In genomic region chr2:135043345-135043744, GRCh38 we compare ENCODE assay signal across 12 cellular contexts. TPM values are rescaled to one million over a fixed set of nuclear protein-coding genes. Genes with fewer than 3 reads are reported as not detected.
A peak's percentile ranks its signal among the peaks of the same experiment; 100 is the strongest.
DNase-seq lines count a peak whose midpoint lies in the region; ATAC-seq, FAIRE-seq and TF ChIP-seq lines count a peak whose summit lies in the region.
"Had no signal": no experiment of that assay in that cellular context is flagged by ENCODE, and none has a peak within 500 bp of the region (broad histone marks: within the 10 kb centered on the region; RNA-seq: fewer than 3 reads in every experiment).

No MANE protein-coding gene starts in this region.

- H3K9me3 Mint-ChIP-seq in activated T-cell treated with anti-CD3 and anti-CD28 coated beads, Interleukin-2, amount 50 U/mL, for 72 hours, result no peaks in the 10 kb centered on the region

- H3K4me3 Mint-ChIP-seq in activated T-cell treated with anti-CD3 and anti-CD28 coated beads, Interleukin-2, amount 50 U/mL, for 72 hours, result no peak overlapping the region

- peaks cover 7% of the 10 kb centered on the region for H3K27me3 Mint-ChIP-seq in activated T-cell treated with anti-CD3 and anti-CD28 coated beads, Interleukin-2, amount 50 U/mL, for 72 hours (ENCODE audit: low read depth)

- FAIRE-seq in GM18507 (lab: Jason Lieb, UNC), result peak; percentile 71

- WGBS in liver, result 63% methylated on average over 2 of the region's 2 CpGs

- H3K27ac Mint-ChIP-seq in activated T-cell treated with anti-CD3 and anti-CD28 coated beads, Interleukin-2, amount 50 U/mL, for 72 hours, result no peak overlapping the region

- ATAC-seq in activated T-cell treated with anti-CD3 and anti-CD28 coated beads, Interleukin-2, amount 50 U/mL, for 72 hours (replicated peaks in 1 of 2), result no peak
- ATAC-seq in HG03571 (IDR thresholded peaks at IDR 0.05; ENCODE audit: unreplicated experiment), result no peak
- no peak for ATAC-seq in activated CD4-positive, CD25-positive, alpha-beta regulatory T cell treated with anti-CD3 and anti-CD28 coated beads, Interleukin-2, amount 50 U/mL, for 24 hours
- no peak for ATAC-seq in HG03432 (IDR thresholded peaks at IDR 0.05; ENCODE audit: unreplicated experiment)

- no peaks in the 10 kb centered on the region for H3K9me3 ChIP-seq in liver (ENCODE audit: control insufficient read depth in 4 of 4, low read length in 3 of 4)

- H3K4me1 Mint-ChIP-seq in activated T-cell treated with anti-CD3 and anti-CD28 coated beads, Interleukin-2, amount 50 U/mL, for 72 hours (ENCODE audit: low read depth), result no peaks in the 10 kb centered on the region

- no peaks in the 10 kb centered on the region for H3K36me3 Mint-ChIP-seq in activated T-cell treated with anti-CD3 and anti-CD28 coated beads, Interleukin-2, amount 50 U/mL, for 72 hours (ENCODE audit: insufficient read depth in 2 of 2)

- H3K27ac ChIP-seq in liver (ENCODE audit: low read depth in 1 of 2, low read length in 2 of 2), result no peak overlapping the region

- no peak overlapping the region for H3K9ac ChIP-seq in liver (ENCODE audit: low read depth in 1 of 2, low read length in 2 of 2)

- TF ChIP-seq CTCF in AG09319 (IDR thresholded peaks at IDR 0.05; ENCODE audit: low read depth, low read length) (peak; percentile 27), liver (IDR thresholded peaks at IDR 0.05; ENCODE audit: low read depth, low read length, missing input control) (peak; percentile 32)

- no peaks in the 10 kb centered on the region for H3K36me3 ChIP-seq in liver (ENCODE audit: control insufficient read depth in 4 of 4, insufficient read depth in 3 of 4, low read depth in 1 of 4, low read length in 3 of 4)

- H3K27me3 ChIP-seq in liver (ENCODE audit: control insufficient read depth in 4 of 4, insufficient read depth in 4 of 4, low read length in 3 of 4), result no peaks in the 10 kb centered on the region

- no peaks in the 10 kb centered on the region for H3K4me1 ChIP-seq in liver (ENCODE audit: control insufficient read depth in 4 of 4, insufficient read depth in 4 of 4, low read length in 3 of 4)

- no peak overlapping the region for H3K4me3 ChIP-seq in liver (ENCODE audit: low read depth in 1 of 3, low read length in 3 of 3)

- peak in 1 of 2 donors; percentile 21 for TF ChIP-seq RAD21 in liver (IDR thresholded peaks at IDR 0.05)

- DNase-seq in AG09319 (ENCODE audit: extremely low read depth, low read depth) (no peak), GM18507 (ENCODE audit: extremely low spot score, insufficient read length, low read depth) (no peak), T1000 (lab: John Stamatoyannopoulos, UW) (no peak)
- DNase-seq in activated T-cell treated with anti-CD3 and anti-CD28 coated beads, Interleukin-2, amount 50 U/mL, for 72 hours, result peak; percentile 16 to 30
- DNase-seq: activated gamma-delta T cell treated with Interleukin-2 at 50 U/mL for 16 hours, foreskin melanocyte had no signal

TF ChIP-seq in liver, 16 proteins besides CTCF, POLR2A, EP300 and RAD21:
- no peak for TF ChIP-seq EGR1 (IDR thresholded peaks at IDR 0.05; ENCODE audit: low read depth in 2 of 2)
- TF ChIP-seq, protein P1, sequence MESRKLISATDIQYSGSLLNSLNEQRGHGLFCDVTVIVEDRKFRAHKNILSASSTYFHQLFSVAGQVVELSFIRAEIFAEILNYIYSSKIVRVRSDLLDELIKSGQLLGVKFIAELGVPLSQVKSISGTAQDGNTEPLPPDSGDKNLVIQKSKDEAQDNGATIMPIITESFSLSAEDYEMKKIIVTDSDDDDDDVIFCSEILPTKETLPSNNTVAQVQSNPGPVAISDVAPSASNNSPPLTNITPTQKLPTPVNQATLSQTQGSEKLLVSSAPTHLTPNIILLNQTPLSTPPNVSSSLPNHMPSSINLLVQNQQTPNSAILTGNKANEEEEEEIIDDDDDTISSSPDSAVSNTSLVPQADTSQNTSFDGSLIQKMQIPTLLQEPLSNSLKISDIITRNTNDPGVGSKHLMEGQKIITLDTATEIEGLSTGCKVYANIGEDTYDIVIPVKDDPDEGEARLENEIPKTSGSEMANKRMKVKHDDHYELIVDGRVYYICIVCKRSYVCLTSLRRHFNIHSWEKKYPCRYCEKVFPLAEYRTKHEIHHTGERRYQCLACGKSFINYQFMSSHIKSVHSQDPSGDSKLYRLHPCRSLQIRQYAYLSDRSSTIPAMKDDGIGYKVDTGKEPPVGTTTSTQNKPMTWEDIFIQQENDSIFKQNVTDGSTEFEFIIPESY (IDR thresholded peaks at IDR 0.05), result no peak
- TF ChIP-seq, protein P2, sequence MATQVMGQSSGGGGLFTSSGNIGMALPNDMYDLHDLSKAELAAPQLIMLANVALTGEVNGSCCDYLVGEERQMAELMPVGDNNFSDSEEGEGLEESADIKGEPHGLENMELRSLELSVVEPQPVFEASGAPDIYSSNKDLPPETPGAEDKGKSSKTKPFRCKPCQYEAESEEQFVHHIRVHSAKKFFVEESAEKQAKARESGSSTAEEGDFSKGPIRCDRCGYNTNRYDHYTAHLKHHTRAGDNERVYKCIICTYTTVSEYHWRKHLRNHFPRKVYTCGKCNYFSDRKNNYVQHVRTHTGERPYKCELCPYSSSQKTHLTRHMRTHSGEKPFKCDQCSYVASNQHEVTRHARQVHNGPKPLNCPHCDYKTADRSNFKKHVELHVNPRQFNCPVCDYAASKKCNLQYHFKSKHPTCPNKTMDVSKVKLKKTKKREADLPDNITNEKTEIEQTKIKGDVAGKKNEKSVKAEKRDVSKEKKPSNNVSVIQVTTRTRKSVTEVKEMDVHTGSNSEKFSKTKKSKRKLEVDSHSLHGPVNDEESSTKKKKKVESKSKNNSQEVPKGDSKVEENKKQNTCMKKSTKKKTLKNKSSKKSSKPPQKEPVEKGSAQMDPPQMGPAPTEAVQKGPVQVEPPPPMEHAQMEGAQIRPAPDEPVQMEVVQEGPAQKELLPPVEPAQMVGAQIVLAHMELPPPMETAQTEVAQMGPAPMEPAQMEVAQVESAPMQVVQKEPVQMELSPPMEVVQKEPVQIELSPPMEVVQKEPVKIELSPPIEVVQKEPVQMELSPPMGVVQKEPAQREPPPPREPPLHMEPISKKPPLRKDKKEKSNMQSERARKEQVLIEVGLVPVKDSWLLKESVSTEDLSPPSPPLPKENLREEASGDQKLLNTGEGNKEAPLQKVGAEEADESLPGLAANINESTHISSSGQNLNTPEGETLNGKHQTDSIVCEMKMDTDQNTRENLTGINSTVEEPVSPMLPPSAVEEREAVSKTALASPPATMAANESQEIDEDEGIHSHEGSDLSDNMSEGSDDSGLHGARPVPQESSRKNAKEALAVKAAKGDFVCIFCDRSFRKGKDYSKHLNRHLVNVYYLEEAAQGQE (IDR thresholded peaks at IDR 0.05), result no peak
- no peak for TF ChIP-seq RXRA (IDR thresholded peaks at IDR 0.05)
- TF ChIP-seq YY1 (IDR thresholded peaks at IDR 0.05), result no peak
- no peak for TF ChIP-seq HNF4A (conservative IDR thresholded peaks at IDR 0.05)

RNA-seq across cellular contexts. Expression of gene MAP3K19, which starts 3.9 kb away (rescaled TPM):
- total RNA-seq in activated T-cell treated with anti-CD3 and anti-CD28 coated beads, Interleukin-2, amount 50 U/mL, for 72 hours, result not detected
- not detected for total RNA-seq in liver
- polyA plus RNA-seq in liver, result not detected
- total RNA-seq: myocyte, RPMI7951 had no signal

RNA-seq across cellular contexts. Expression of gene RAB3GAP1, which starts 8.7 kb away (rescaled TPM):
- 10 to 100 TPM; 51.4 to 59.7 TPM for total RNA-seq in activated T-cell treated with anti-CD3 and anti-CD28 coated beads, Interleukin-2, amount 50 U/mL, for 72 hours
- total RNA-seq in liver, result 10 to 100 TPM; 19.3 to 30.0 TPM
- polyA plus RNA-seq in liver, result 10 to 100 TPM in 1 of 2 donors, 1 to 10 TPM in 1; 8.8 to 10.8 TPM

Comparison
In these comparisons a context has a peak if more than half of its experiments do, and no peak if none do; other contexts are left out.
1. DNase-seq: peak in activated T-cell treated with anti-CD3 and anti-CD28 coated beads, Interleukin-2, amount 50 U/mL, for 72 hours (2 of 2); none in AG09319 (single experiment), GM18507 (single experiment) and T1000 (single experiment).